In genomic region chr2:165074323-165074722, GRCh38 we compare ENCODE assay signal across 16 cellular contexts.
DNase-seq lines count a peak whose midpoint lies in the region; ATAC-seq and TF ChIP-seq lines count a peak whose summit lies in the region.
"Had no signal": no experiment of that assay in that cellular context is flagged by ENCODE, and none has a peak within 500 bp of the region (broad histone marks: within the 10 kb centered on the region; RNA-seq: fewer than 3 reads in every experiment).

No MANE protein-coding gene starts in this region.

- no peaks in the 10 kb centered on the region for H3K27me3 ChIP-seq in upper lobe of left lung

- peaks cover 0 to 7% (median 6%) of the 10 kb centered on the region in 4 donors for H3K9me3 ChIP-seq in upper lobe of left lung

- H3K4me1 Mint-ChIP-seq in stimulated activated naive CD8-positive, alpha-beta T cell treated with anti-CD3 and anti-CD28 coated beads, Interleukin-15, amount 100 ng/mL, for 72 hours = no peaks in the 10 kb centered on the region
- H3K4me1 Mint-ChIP-seq in neural crest cell = peaks cover 14% of the 10 kb centered on the region
- H3K4me1 Mint-ChIP-seq in activated T-cell treated with anti-CD3 and anti-CD28 coated beads, Interleukin-2, amount 50 U/mL, for 72 hours (ENCODE audit: low read depth) = no peaks in the 10 kb centered on the region
- H3K4me1 Mint-ChIP-seq: IgD-negative memory B cell had no signal

- TF ChIP-seq EP300 in upper lobe of left lung (IDR thresholded peaks at IDR 0.05) = no peak

- H3K9me3 Mint-ChIP-seq in stimulated activated naive CD8-positive, alpha-beta T cell treated with anti-CD3 and anti-CD28 coated beads, Interleukin-15, amount 100 ng/mL, for 72 hours = peaks cover 5 to 9% of the 10 kb centered on the region in 2 donors
- peaks cover 13% of the 10 kb centered on the region for H3K9me3 Mint-ChIP-seq in neural crest cell
- H3K9me3 Mint-ChIP-seq in activated T-cell treated with anti-CD3 and anti-CD28 coated beads, Interleukin-2, amount 50 U/mL, for 72 hours = peaks cover 0 to 2% of the 10 kb centered on the region in 2 donors
- H3K9me3 Mint-ChIP-seq: CD4-positive, alpha-beta T cell had no signal

- no peak overlapping the region for H3K4me3 Mint-ChIP-seq in stimulated activated naive CD8-positive, alpha-beta T cell treated with anti-CD3 and anti-CD28 coated beads, Interleukin-15, amount 100 ng/mL, for 72 hours
- no peak overlapping the region for H3K4me3 Mint-ChIP-seq in neural crest cell
- H3K4me3 Mint-ChIP-seq in activated T-cell treated with anti-CD3 and anti-CD28 coated beads, Interleukin-2, amount 50 U/mL, for 72 hours = no peak overlapping the region
- H3K4me3 Mint-ChIP-seq: CD4-positive, alpha-beta T cell; IgD-negative memory B cell had no signal

- no peaks in the 10 kb centered on the region for H3K4me1 ChIP-seq in upper lobe of left lung

- H3K27ac Mint-ChIP-seq in stimulated activated naive CD8-positive, alpha-beta T cell treated with anti-CD3 and anti-CD28 coated beads, Interleukin-15, amount 100 ng/mL, for 72 hours = no peak overlapping the region
- peak overlapping the region; percentile 43 for H3K27ac Mint-ChIP-seq in neural crest cell (ENCODE audit: unreplicated experiment)
- H3K27ac Mint-ChIP-seq in activated T-cell treated with anti-CD3 and anti-CD28 coated beads, Interleukin-2, amount 50 U/mL, for 72 hours = no peak overlapping the region
- H3K27ac Mint-ChIP-seq: CD4-positive, alpha-beta T cell; IgD-negative memory B cell had no signal

- TF ChIP-seq CTCF in neural crest cell (conservative IDR thresholded peaks at IDR 0.05) = no peak
- no peak for TF ChIP-seq CTCF in upper lobe of left lung (IDR thresholded peaks at IDR 0.05)

- H3K36me3 ChIP-seq in upper lobe of left lung = no peaks in the 10 kb centered on the region

- no peak for DNase-seq in stimulated activated naive CD8-positive, alpha-beta T cell treated with anti-CD3 and anti-CD28 coated beads, Interleukin-15, amount 100 ng/mL, for 72 hours
- no peak for DNase-seq in stimulated activated naive CD8-positive, alpha-beta T cell treated with anti-CD3 and anti-CD28 coated beads, Interleukin-15, Interleukin-2, amounts not matched to agents 100 U/mL and 50 U/mL, for 24 hours
- DNase-seq in neural crest cell (ENCODE audit: low read depth, low spot score) (no peak), upper lobe of left lung (peak in 1 of 2 donors; percentile 32), NK-92 (lab: John Stamatoyannopoulos, UW; ENCODE audit: unreplicated experiment) (no peak)
- no peak for DNase-seq in activated T-cell treated with anti-CD3 and anti-CD28 coated beads, Interleukin-2, amount 50 U/mL, for 72 hours
- DNase-seq: ACHN; C1 segment of cervical spinal cord; CD4-positive, alpha-beta T cell; DMS153; GF-D8; GOT3; HCEC 1CT; KG1 had no signal

- peaks cover 7% of the 10 kb centered on the region for H3K36me3 Mint-ChIP-seq in neural crest cell (ENCODE audit: low read depth)
- no peaks in the 10 kb centered on the region for H3K36me3 Mint-ChIP-seq in activated T-cell treated with anti-CD3 and anti-CD28 coated beads, Interleukin-2, amount 50 U/mL, for 72 hours (ENCODE audit: insufficient read depth in 2 of 2)
- H3K36me3 Mint-ChIP-seq: IgD-negative memory B cell had no signal

- TF ChIP-seq POLR2A in upper lobe of left lung (IDR thresholded peaks at IDR 0.05) = no peak

- H3K27me3 Mint-ChIP-seq in stimulated activated naive CD8-positive, alpha-beta T cell treated with anti-CD3 and anti-CD28 coated beads, Interleukin-15, amount 100 ng/mL, for 72 hours = peaks cover 10% of the 10 kb centered on the region
- no peaks in the 10 kb centered on the region for H3K27me3 Mint-ChIP-seq in neural crest cell (ENCODE audit: low read depth)
- no peaks in the 10 kb centered on the region for H3K27me3 Mint-ChIP-seq in activated T-cell treated with anti-CD3 and anti-CD28 coated beads, Interleukin-2, amount 50 U/mL, for 72 hours (ENCODE audit: low read depth)
- H3K27me3 Mint-ChIP-seq: CD4-positive, alpha-beta T cell; IgD-negative memory B cell had no signal

- no peak overlapping the region for H3K4me3 ChIP-seq in upper lobe of left lung

- ATAC-seq in stimulated activated naive CD8-positive, alpha-beta T cell treated with anti-CD3 and anti-CD28 coated beads, Interleukin-15, amount 100 ng/mL, for 72 hours = peak; percentile 40
- ATAC-seq in stimulated activated naive CD8-positive, alpha-beta T cell treated with anti-CD3 and anti-CD28 coated beads, Interleukin-15, Interleukin-2, amounts not matched to agents 100 U/mL and 50 U/mL, for 24 hours = no peak
- ATAC-seq in upper lobe of left lung (ENCODE audit: low FRiP score in 2 of 2) (peak; percentile 34 to 73), HG03139 (IDR thresholded peaks at IDR 0.05; ENCODE audit: unreplicated experiment) (no peak)
- ATAC-seq in activated T-cell treated with anti-CD3 and anti-CD28 coated beads, Interleukin-2, amount 50 U/mL, for 72 hours (replicated peaks in 1 of 2) = no peak

- no peak overlapping the region for H3K27ac ChIP-seq in upper lobe of left lung

- 86 to 100% methylated on average over 1 to 3 of the region's 3 CpGs for WGBS in upper lobe of left lung, 2 donors

Comparison
In these comparisons a context has a peak if more than half of its experiments do, and no peak if none do; other contexts are left out.
1. ATAC-seq: peak in stimulated activated naive CD8-positive, alpha-beta T cell treated with anti-CD3 and anti-CD28 coated beads, Interleukin-15, amount 100 ng/mL, for 72 hours (single experiment) and upper lobe of left lung (2 of 2); none in stimulated activated naive CD8-positive, alpha-beta T cell treated with anti-CD3 and anti-CD28 coated beads, Interleukin-15, Interleukin-2, amounts not matched to agents 100 U/mL and 50 U/mL, for 24 hours (single experiment), activated T-cell treated with anti-CD3 and anti-CD28 coated beads, Interleukin-2, amount 50 U/mL, for 72 hours (0 of 2) and HG03139 (single experiment).